9 cellular contexts compared by ENCODE assay signal in the genomic region with DNA sequence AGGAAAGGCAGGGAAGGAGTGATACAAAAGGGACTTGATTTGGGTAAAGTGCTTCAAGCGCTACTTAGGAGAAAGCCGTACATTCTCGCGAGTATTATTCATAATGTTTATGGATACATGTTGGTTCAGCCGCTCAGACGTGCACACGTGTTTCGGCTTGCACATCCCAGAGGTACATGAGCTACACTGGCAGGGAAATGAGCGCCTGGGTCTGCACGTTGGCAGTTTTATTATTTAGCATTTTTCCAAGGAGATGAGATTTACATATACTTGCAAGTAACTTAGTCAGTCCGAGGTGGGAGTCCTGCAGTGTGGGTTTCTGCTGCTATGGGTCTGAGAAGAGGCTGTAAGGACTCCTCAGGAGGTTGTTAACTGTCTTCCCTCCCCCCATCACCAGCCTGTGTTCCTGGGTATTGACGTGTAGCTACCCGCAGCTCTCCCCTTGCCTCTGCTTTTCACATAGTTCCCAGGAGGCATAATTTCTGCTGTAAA. TPM values are rescaled to one million over a fixed set of nuclear protein-coding genes. Genes with fewer than 3 reads are reported as not detected.
DNase-seq lines count a peak whose midpoint lies in the region; ATAC-seq, FAIRE-seq and TF ChIP-seq lines count a peak whose summit lies in the region.
"Had no signal": no experiment of that assay in that cellular context is flagged by ENCODE, and none has a peak within 500 bp of the region (broad histone marks: within the 10 kb centered on the region; RNA-seq: fewer than 3 reads in every experiment).

No MANE protein-coding gene starts in this region.

- ATAC-seq in pancreas (peak; percentile 24 to 37 (median 34)), GM21576 (IDR thresholded peaks at IDR 0.05; ENCODE audit: unreplicated experiment) (no peak)

- H2BK5ac ChIP-seq in H1 (ENCODE audit: low read depth, low read length), result no peak overlapping the region

- H3K4me3 ChIP-seq in H1 (ENCODE audit: extremely low read depth in 1 of 4, insufficient read depth in 2 of 4, low read depth in 3 of 4, low read length in 4 of 4) (peak overlapping the region; percentile 53 to 77 (median 64)), pancreas (peak overlapping the region; percentile 33 to 91 (median 65)), BE2C (ENCODE audit: low read depth, low read length) (no peak overlapping the region), WERI-Rb-1 (ENCODE audit: low read depth, low read length) (no peak overlapping the region)

- no peak for TF ChIP-seq CTCF in H1 (IDR thresholded peaks at IDR 0.05; ENCODE audit: control extremely low read depth in 1 of 3, insufficient read depth in 1 of 3, low read depth in 1 of 3, low read length in 3 of 3)
- no peak for TF ChIP-seq CTCF in pancreas (IDR thresholded peaks at IDR 0.05)
- no peak for TF ChIP-seq CTCF in BE2C (IDR thresholded peaks at IDR 0.05; ENCODE audit: low read depth, low read length)
- TF ChIP-seq CTCF in WERI-Rb-1 (IDR thresholded peaks at IDR 0.05; ENCODE audit: low read depth, low read length), result no peak

- POLR2A ChIA-PET in H1 (lab: Charles Lee; ENCODE audit: partially characterized antibody), result interaction anchor here (1.2 kb wide), 1 partner anchor 25 kb away, joined by 4 read pairs; no protein-coding TSS in a partner anchor

- H3K9me3 ChIP-seq in H1 (ENCODE audit: insufficient read depth in 2 of 2, low read depth in 1 of 2, low read length in 1 of 2) (peaks cover 0 to 4% of the 10 kb centered on the region in 2 experiments; a peak in 1 of 4 replicates), pancreas (no peaks in the 10 kb centered on the region), BE2C (no peaks in the 10 kb centered on the region), WERI-Rb-1 (ENCODE audit: severe bottlenecking) (peaks cover 5% of the 10 kb centered on the region)

- peak; percentile 6 for DNase-seq in NCI-H82 (lab: John Stamatoyannopoulos, UW)
- DNase-seq in NCI-H82 treated with DMSO at 0.1 percent for 48 hours (lab: John Stamatoyannopoulos, UW; ENCODE audit: unreplicated experiment), result no peak
- peak; percentile 50 for DNase-seq in UCSD-AML1 (lab: John Stamatoyannopoulos, UW; ENCODE audit: unreplicated experiment)
- no peak for DNase-seq in H1 (ENCODE audit: low read depth in 1 of 2, low spot score in 2 of 2)
- no peak for DNase-seq in pancreas
- no peak for DNase-seq in BE2C
- no peak for DNase-seq in WERI-Rb-1

- H3K4me1 ChIP-seq in H1 (replicated peaks in 1 of 4; ENCODE audit: control insufficient read depth in 3 of 4, insufficient read depth in 4 of 4, low read length in 3 of 4) (peaks cover 0 to 12% (median 8%) of the 10 kb centered on the region in 4 experiments; a peak in 6 of 7 replicates), pancreas (peaks cover 0 to 6% (median 6%) of the 10 kb centered on the region in 3 donors), BE2C (no peaks in the 10 kb centered on the region)

- no peaks in the 10 kb centered on the region for H3K79me2 ChIP-seq in H1 (ENCODE audit: control insufficient read depth in 1 of 2, insufficient read depth in 2 of 2, low read length in 2 of 2)

- TF ChIP-seq RAD21 in H1 (IDR thresholded peaks at IDR 0.05 in 1 of 2, conservative IDR thresholded peaks at IDR 0.05 in 1 of 2; ENCODE audit: low read depth in 2 of 2, low read length in 2 of 2), result no peak

- no peak overlapping the region for H3K4ac ChIP-seq in H1 (replicated peaks; ENCODE audit: insufficient read length, low read depth, low read length)

- no peak for TF ChIP-seq EP300 in H1 (IDR thresholded peaks at IDR 0.05; ENCODE audit: borderline replicate concordance in 1 of 2, low read depth in 2 of 2, low read length in 2 of 2)

- H3K27ac ChIP-seq in H1 (ENCODE audit: low read depth, low read length) (no peak overlapping the region), pancreas (peak overlapping the region in 3 of 4 donors; percentile 38 to 70 (median 56)), WERI-Rb-1 (no peak overlapping the region)

- H3K23ac ChIP-seq in H1 (ENCODE audit: insufficient read length), result no peak overlapping the region

- H2BK15ac ChIP-seq in H1 (ENCODE audit: low read length), result 0 out of 2 replicates have a peak overlapping the region, but pooled peaks have one; percentile 93

- H2BK12ac ChIP-seq in H1 (ENCODE audit: low read depth, low read length), result 0 out of 2 replicates have a peak overlapping the region, but pooled peaks have one; percentile 52

- H3K36me3 ChIP-seq in H1 (ENCODE audit: control insufficient read depth in 2 of 4, insufficient read depth in 4 of 4, low read length in 3 of 4) (no peaks in the 10 kb centered on the region), pancreas (no peaks in the 10 kb centered on the region), BE2C (no peaks in the 10 kb centered on the region), WERI-Rb-1 (no peaks in the 10 kb centered on the region)

- H4K8ac ChIP-seq in H1 (ENCODE audit: extremely low read depth, insufficient read depth, low read length), result no peak overlapping the region; the same call in 1 of the 2 replicates

- no peak overlapping the region for H4K5ac ChIP-seq in H1 (ENCODE audit: insufficient read length, low read depth, low read length)

- intact Hi-C loops in pancreas (cut with DNase I), result no loop called here

- no peak for TF ChIP-seq POLR2A in H1 (IDR thresholded peaks at IDR 0.05; ENCODE audit: control extremely low read depth in 1 of 2, low read depth in 2 of 2, low read length in 2 of 2)

- H3K79me1 ChIP-seq in H1 (ENCODE audit: low read depth, low read length), result no peaks in the 10 kb centered on the region

- peak overlapping the region; percentile 92 to 99 for H3K4me2 ChIP-seq in H1 (ENCODE audit: insufficient read depth in 1 of 2, low read depth in 2 of 2, low read length in 2 of 2)

- H4K91ac ChIP-seq in H1 (replicated peaks; ENCODE audit: insufficient read length, low read length), result no peak overlapping the region

- no peak overlapping the region for H3K14ac ChIP-seq in H1 (ENCODE audit: insufficient read length)

- H2BK120ac ChIP-seq in H1 (replicated peaks; ENCODE audit: low read depth, low read length), result no peak overlapping the region

- H4K20me1 ChIP-seq in H1 (replicated peaks in 1 of 2; ENCODE audit: control insufficient read depth in 1 of 2, insufficient read depth in 2 of 2, low read length in 2 of 2), result no peaks in the 10 kb centered on the region

- no peak overlapping the region for H3K56ac ChIP-seq in H1 (replicated peaks; ENCODE audit: insufficient read length, low read depth, low read length)

- no peak overlapping the region for H3K18ac ChIP-seq in H1 (ENCODE audit: extremely low read depth, low read length)

- peak overlapping the region; percentile 57; the same call in 1 of the 2 replicates for H2AK5ac ChIP-seq in H1 (ENCODE audit: low read depth, low read length)

- no peak for FAIRE-seq in H1 (lab: Jason Lieb, UNC)
- FAIRE-seq in pancreas (lab: Jason Lieb, UNC), result no peak
- FAIRE-seq: TTC549 had no signal

- peaks cover 9 to 29% (median 23%) of the 10 kb centered on the region in 4 experiments for H3K27me3 ChIP-seq in H1 (replicated peaks in 1 of 4; ENCODE audit: control insufficient read depth in 3 of 4, extremely low read depth in 1 of 4, insufficient read depth in 3 of 4, low read length in 3 of 4)
- no peaks in the 10 kb centered on the region for H3K27me3 ChIP-seq in pancreas
- peaks cover 57% of the 10 kb centered on the region for H3K27me3 ChIP-seq in BE2C
- no peaks in the 10 kb centered on the region for H3K27me3 ChIP-seq in WERI-Rb-1 (ENCODE audit: insufficient read depth, low read depth, severe bottlenecking)

- H2AFZ ChIP-seq in H1 (ENCODE audit: low read length), result no peak overlapping the region; the same call in 1 of the 2 replicates

- CTCF ChIA-PET in H1 (lab: Charles Lee; ENCODE audit: partially characterized antibody), result interaction anchor here (0.6 to 2.1 kb wide), 4 partner anchors 25 to 515 kb away, joined by 3 to 4 read pairs (median 4); no protein-coding TSS in a partner anchor

- 43% methylated on average over 13 of the region's 13 CpGs; no CpG with 5 or more reads in 1 of the 2 experiments for WGBS in H1 (ENCODE audit: extremely low coverage in 1 of 2, insufficient coverage in 1 of 2, insufficient read length in 1 of 2, insufficient replicate concordance in 2 of 2, low coverage in 1 of 2, low lambda C conversion rate in 2 of 2, missing lambda C conversion rate in 1 of 2), 2 experiments
- WGBS in pancreas, 2 donors, result 2% methylated on average over 13 of the region's 13 CpGs

- peak overlapping the region in 1 of 4 experiments; percentile 1; a peak in 2 of 7 replicates for H3K9ac ChIP-seq in H1 (replicated peaks in 1 of 4; ENCODE audit: extremely low read depth in 1 of 4, low read depth in 3 of 4, low read length in 3 of 4)

- H2BK20ac ChIP-seq in H1 (ENCODE audit: low read length), result no peak overlapping the region

- peaks cover 15% of the 10 kb centered on the region; the same call in 1 of the 2 replicates for H3K23me2 ChIP-seq in H1 (ENCODE audit: low read depth, low read length)

TF ChIP-seq in H1, 55 proteins besides CTCF, POLR2A, EP300 and RAD21 (continues in another document):
- no peak for TF ChIP-seq CHD1 (IDR thresholded peaks at IDR 0.05; ENCODE audit: low read depth, low read length)
- TF ChIP-seq CHD2 (IDR thresholded peaks at IDR 0.05; ENCODE audit: low read length), result no peak

RNA-seq across cellular contexts. Expression of a gene that starts 1.5 kb away (rescaled TPM):
- total RNA-seq in H1 (2021; fragmentation: NEBNext Ultra II Directional; extraction: Animal tissue kit (Norgen Biotek cat#: 25700)), result 5.2 and 6.4 TPM in 2 replicates
- 7.0 and 8.9 TPM in 2 replicates for polyA plus RNA-seq in H1 (2011; rRNA removed)
- polyA plus RNA-seq in H1 (2011; cell fraction: cytosol; rRNA removed), result 7.5 TPM
- polyA plus RNA-seq in H1 (2011; cell fraction: nucleus; rRNA removed), result 11.9 TPM
- 4.0 to 7.5 TPM (median 5.5 TPM) in 4 replicates for polyA plus RNA-seq in H1 (2012, experiment 1 of 2)
- 0.93 TPM for polyA plus RNA-seq in H1 (2012, experiment 2 of 2)
- polyA plus RNA-seq in H1 (2013, experiment 1 of 2), result 5.1 TPM
- 5.2 TPM for polyA plus RNA-seq in H1 (2013, experiment 2 of 2)
- polyA minus RNA-seq in H1 (2011; rRNA and poly(A)+ RNA removed), result 21.9 and 23.9 TPM in 2 replicates
- polyA minus RNA-seq in H1 (2011; cell fraction: cytosol; rRNA and poly(A)+ RNA removed), result 16.1 TPM
- 17.3 TPM for polyA minus RNA-seq in H1 (2011; cell fraction: nucleus; rRNA and poly(A)+ RNA removed)
- 10 to 100 TPM in 3 of 6 donors, 1 to 10 TPM in 3; 5.2 to 16.9 (median 9.5) TPM for total RNA-seq in pancreas
- polyA plus RNA-seq in pancreas, result 1 to 10 TPM; 3.6 to 9.2 TPM
- 7.2 TPM for polyA plus RNA-seq in BE2C (2012; ENCODE audit: insufficient read depth, insufficient read length, low read depth)

RNA-seq across cellular contexts. Expression of a gene that starts 41.7 kb away (rescaled TPM):
- total RNA-seq in H1 (2021; fragmentation: NEBNext Ultra II Directional; extraction: Animal tissue kit (Norgen Biotek cat#: 25700)), result 11.0 and 11.2 TPM in 2 replicates
- polyA plus RNA-seq in H1 (2011; rRNA removed) (18.7 and 27.3 TPM in 2 replicates), pancreas (10 to 100 TPM; 10.1 to 18.9 TPM)
- 12.9 TPM for polyA plus RNA-seq in H1 (2011; cell fraction: cytosol; rRNA removed)
- 11.5 TPM for polyA plus RNA-seq in H1 (2011; cell fraction: nucleus; rRNA removed)
- polyA plus RNA-seq in H1 (2012, experiment 1 of 2), result 8.2 to 13.0 TPM (median 9.7 TPM) in 4 replicates
- 2.9 TPM for polyA plus RNA-seq in H1 (2012, experiment 2 of 2)
- 15.9 TPM for polyA plus RNA-seq in H1 (2013, experiment 1 of 2)
- polyA plus RNA-seq in H1 (2013, experiment 2 of 2), result 17.2 TPM
- polyA minus RNA-seq in H1 (2011; rRNA and poly(A)+ RNA removed), result 3.5 and 7.7 TPM in 2 replicates
- 13.5 TPM for polyA minus RNA-seq in H1 (2011; cell fraction: cytosol; rRNA and poly(A)+ RNA removed)
- polyA minus RNA-seq in H1 (2011; cell fraction: nucleus; rRNA and poly(A)+ RNA removed), result 11.6 TPM
- 10 to 100 TPM; 15.7 to 21.3 (median 17.7) TPM for total RNA-seq in pancreas
- not detected for polyA plus RNA-seq in BE2C (2012; ENCODE audit: insufficient read depth, insufficient read length, low read depth)

Comparison
In these comparisons a context has a peak if more than half of its experiments do, and no peak if none do; other contexts are left out.
1. DNase-seq: peak in NCI-H82 (single experiment) and UCSD-AML1 (single experiment); none in NCI-H82 treated with DMSO at 0.1 percent for 48 hours (single experiment), H1 (0 of 2), pancreas (0 of 6), BE2C (single experiment) and WERI-Rb-1 (single experiment).
2. H3K27ac ChIP-seq: peak in pancreas (3 of 4); none in H1 (single experiment) and WERI-Rb-1 (single experiment).
3. H3K4me3 ChIP-seq: peak in H1 (4 of 4) and pancreas (4 of 4); none in BE2C (single experiment) and WERI-Rb-1 (single experiment).